ENCODE assay signal across 9 cellular contexts in genomic region chr19:44749994-44750393, GRCh38. TPM values are rescaled to one million over a fixed set of nuclear protein-coding genes. Genes with fewer than 3 reads are reported as not detected.
DNase-seq lines count a peak whose midpoint lies in the region; ATAC-seq and TF ChIP-seq lines count a peak whose summit lies in the region.
"Had no signal": no experiment of that assay in that cellular context is flagged by ENCODE, and none has a peak within 500 bp of the region (broad histone marks: within the 10 kb centered on the region; RNA-seq: fewer than 3 reads in every experiment).

No MANE protein-coding gene starts in this region.

- H3K27ac Mint-ChIP-seq in CD4-positive, CD25-positive, alpha-beta regulatory T cell: peak overlapping the region; percentile 95 to 99 (median 97)
- peak overlapping the region; percentile 64 for H3K27ac Mint-ChIP-seq in progenitor cell of endocrine pancreas

- H3K36me3 Mint-ChIP-seq in CD4-positive, CD25-positive, alpha-beta regulatory T cell: peaks cover 5% of the 10 kb centered on the region
- H3K36me3 Mint-ChIP-seq in progenitor cell of endocrine pancreas (ENCODE audit: insufficient read depth): no peaks in the 10 kb centered on the region

- H3K4me1 ChIP-seq in CD4-positive, CD25-positive, alpha-beta regulatory T cell (ENCODE audit: control insufficient read depth, insufficient read depth, low read length, poor library complexity, severe bottlenecking): peaks cover 72% of the 10 kb centered on the region
- H3K4me1 ChIP-seq in Peyer's patch: peaks cover 10 to 62% (median 29%) of the 10 kb centered on the region in 4 donors
- peaks cover 2 to 26% of the 10 kb centered on the region in 2 donors for H3K4me1 ChIP-seq in esophagus (ENCODE audit: control insufficient read depth in 2 of 2, insufficient read depth in 2 of 2, low read length in 1 of 2)

- DNase-seq in CD4-positive, CD25-positive, alpha-beta regulatory T cell: no peak
- peak in 1 of 3 donors; percentile 47 for DNase-seq in Peyer's patch
- no peak for DNase-seq in progenitor cell of endocrine pancreas (ENCODE audit: low spot score, unreplicated experiment)
- no peak for DNase-seq in NCI-H146 (lab: John Stamatoyannopoulos, UW)
- DNase-seq in NCI-H748 treated with DMSO at 0.1 percent for 48 hours (lab: John Stamatoyannopoulos, UW): no peak
- DNase-seq in COLO829 (ENCODE audit: low spot score): no peak

- peaks cover 0 to 73% (median 43%) of the 10 kb centered on the region in 4 donors for H3K4me1 Mint-ChIP-seq in CD4-positive, CD25-positive, alpha-beta regulatory T cell
- H3K4me1 Mint-ChIP-seq in progenitor cell of endocrine pancreas (ENCODE audit: low read depth): peaks cover 19% of the 10 kb centered on the region

- TF ChIP-seq CTCF in Peyer's patch (IDR thresholded peaks at IDR 0.05): no peak
- no peak for TF ChIP-seq CTCF in progenitor cell of endocrine pancreas (IDR thresholded peaks at IDR 0.05; ENCODE audit: unreplicated experiment)

- H3K9me3 Mint-ChIP-seq in CD4-positive, CD25-positive, alpha-beta regulatory T cell: no peaks in the 10 kb centered on the region
- H3K9me3 Mint-ChIP-seq in progenitor cell of endocrine pancreas (ENCODE audit: low read depth): no peaks in the 10 kb centered on the region

- H3K27ac ChIP-seq in CD4-positive, CD25-positive, alpha-beta regulatory T cell (ENCODE audit: insufficient read depth, low read length, poor library complexity, severe bottlenecking): peak overlapping the region; percentile 94
- H3K27ac ChIP-seq in Peyer's patch (peak overlapping the region; percentile 80 to 99 (median 94)), esophagus (ENCODE audit: low read depth in 2 of 2, low read length in 1 of 2) (peak overlapping the region; percentile 100)

- peaks cover 6% of the 10 kb centered on the region for H3K27me3 Mint-ChIP-seq in CD4-positive, CD25-positive, alpha-beta regulatory T cell
- H3K27me3 Mint-ChIP-seq in progenitor cell of endocrine pancreas: peaks cover 69% of the 10 kb centered on the region

- ATAC-seq in CD4-positive, CD25-positive, alpha-beta regulatory T cell (ENCODE audit: low read depth in 2 of 2): no peak
- ATAC-seq in HG03139 (IDR thresholded peaks at IDR 0.05; ENCODE audit: unreplicated experiment): no peak

- H3K27me3 ChIP-seq in CD4-positive, CD25-positive, alpha-beta regulatory T cell (ENCODE audit: control insufficient read depth, insufficient read depth, low read length): no peaks in the 10 kb centered on the region
- H3K27me3 ChIP-seq in Peyer's patch: no peaks in the 10 kb centered on the region
- H3K27me3 ChIP-seq in esophagus (ENCODE audit: control insufficient read depth in 1 of 2, insufficient read depth in 2 of 2, low read length in 2 of 2): no peaks in the 10 kb centered on the region

- no peak for TF ChIP-seq POLR2A in Peyer's patch (IDR thresholded peaks at IDR 0.05)

- no peaks in the 10 kb centered on the region for H3K9me3 ChIP-seq in CD4-positive, CD25-positive, alpha-beta regulatory T cell (ENCODE audit: control insufficient read depth in 2 of 2, low read length in 2 of 2)
- H3K9me3 ChIP-seq in Peyer's patch: no peaks in the 10 kb centered on the region
- H3K9me3 ChIP-seq in esophagus (ENCODE audit: control insufficient read depth in 2 of 2, insufficient read depth in 1 of 2, low read depth in 1 of 2, low read length in 1 of 2): no peaks in the 10 kb centered on the region

- peak overlapping the region; percentile 89 to 97 (median 92) for H3K4me3 Mint-ChIP-seq in CD4-positive, CD25-positive, alpha-beta regulatory T cell
- no peak overlapping the region for H3K4me3 Mint-ChIP-seq in progenitor cell of endocrine pancreas (ENCODE audit: low read depth)

- peak overlapping the region; percentile 93 for H3K4me3 ChIP-seq in CD4-positive, CD25-positive, alpha-beta regulatory T cell (ENCODE audit: low read depth, low read length)
- H3K4me3 ChIP-seq in Peyer's patch (peak overlapping the region in 3 of 4 donors; percentile 66 to 82 (median 75)), esophagus (ENCODE audit: low read depth in 1 of 2, low read length in 2 of 2) (peak overlapping the region; percentile 86 to 87)

- 56% methylated on average over 10 of the region's 10 CpGs for WGBS in esophagus, 2 donors

- peaks cover 11% of the 10 kb centered on the region for H3K36me3 ChIP-seq in CD4-positive, CD25-positive, alpha-beta regulatory T cell (ENCODE audit: control insufficient read depth, insufficient read depth, low read length)
- H3K36me3 ChIP-seq in Peyer's patch (peaks cover 0 to 15% (median 0%) of the 10 kb centered on the region in 3 donors), esophagus (ENCODE audit: control insufficient read depth in 2 of 2, insufficient read depth in 2 of 2, low read length in 1 of 2) (peaks cover 4 to 12% of the 10 kb centered on the region in 2 donors)

RNA-seq across cellular contexts. Expression of gene BCL3, which starts 1.5 kb away (rescaled TPM):
- 231 TPM for total RNA-seq in CD4-positive, CD25-positive, alpha-beta regulatory T cell
- polyA plus RNA-seq in CD4-positive, CD25-positive, alpha-beta regulatory T cell: 10 to 100 TPM in 1 of 4 donors, 1 to 10 TPM in 3; 3.4 to 12.5 (median 5.4) TPM
- 100 to 1,000 TPM in 3 of 4 donors, 10 to 100 TPM in 1; 45.4 to 136 (median 119) TPM for total RNA-seq in Peyer's patch
- polyA plus RNA-seq in esophagus: 100 to 1,000 TPM in 1 of 2 donors, 10 to 100 TPM in 1; 64.5 to 107 TPM
- 2.9 and 3.8 TPM in 2 replicates for total RNA-seq in progenitor cell of endocrine pancreas

RNA-seq across cellular contexts. Expression of gene CBLC, which starts 27.7 kb away (rescaled TPM):
- not detected for total RNA-seq in CD4-positive, CD25-positive, alpha-beta regulatory T cell
- not detected for polyA plus RNA-seq in CD4-positive, CD25-positive, alpha-beta regulatory T cell
- total RNA-seq in Peyer's patch: 100 to 1,000 TPM in 3 of 4 donors, 10 to 100 TPM in 1; 84.2 to 197 (median 132) TPM
- polyA plus RNA-seq in esophagus: 10 to 100 TPM; 35.0 to 39.4 TPM
- 15.4 and 16.2 TPM in 2 replicates for total RNA-seq in progenitor cell of endocrine pancreas
- total RNA-seq: NCI-H460 had no signal

RNA-seq across cellular contexts. Expression of gene CEACAM16, which starts 51.0 kb away (rescaled TPM):
- total RNA-seq in CD4-positive, CD25-positive, alpha-beta regulatory T cell: not detected
- polyA plus RNA-seq in CD4-positive, CD25-positive, alpha-beta regulatory T cell: not detected
- total RNA-seq in Peyer's patch: not detected
- under 1 TPM in 1 of 2 donors, not detected in 1; 0.16 TPM for polyA plus RNA-seq in esophagus
- not detected in 2 replicates for total RNA-seq in progenitor cell of endocrine pancreas
- total RNA-seq: NCI-H460 had no signal

RNA-seq across cellular contexts. Expression of gene BCAM, which starts 58.9 kb away (rescaled TPM):
- total RNA-seq in CD4-positive, CD25-positive, alpha-beta regulatory T cell: not detected
- polyA plus RNA-seq in CD4-positive, CD25-positive, alpha-beta regulatory T cell: not detected
- total RNA-seq in Peyer's patch (10 to 100 TPM; 32.2 to 40.2 (median 37.1) TPM), progenitor cell of endocrine pancreas (197 and 211 TPM in 2 replicates)
- 10 to 100 TPM; 18.0 to 22.1 TPM for polyA plus RNA-seq in esophagus

Comparison
In these comparisons a context has a peak if more than half of its experiments do, and no peak if none do; other contexts are left out.
1. RNA of gene CBLC, which starts 27.7 kb away (total RNA-seq): 84.2 to 197 TPM in Peyer's patch and 15.4 to 16.2 TPM in progenitor cell of endocrine pancreas; not detected in CD4-positive, CD25-positive, alpha-beta regulatory T cell (single experiment); every median in the first group is over 10 times any median in the second.
2. Peak in every context shown above with its lines, with median percentiles within 50 percentile points of each other: H3K27ac ChIP-seq and H3K4me3 ChIP-seq.